In genomic region chr2:47323009-47323821, GRCh38 we compare ENCODE assay signal across 7 cellular contexts. TPM values are rescaled to one million over a fixed set of nuclear protein-coding genes. Genes with fewer than 3 reads are reported as not detected.
DNase-seq lines count a peak whose midpoint lies in the region; ATAC-seq lines count a peak whose summit lies in the region.

No MANE protein-coding gene starts in this region.

- 36% methylated on average over 12 of the region's 12 CpGs for WGBS in right cardiac atrium

- no peaks in the 10 kb centered on the region for H3K27me3 ChIP-seq in right cardiac atrium (ENCODE audit: control insufficient read depth, insufficient read depth)

- intact Hi-C loops in right cardiac atrium (cut with DNase I) = loop anchor here in 1 of 4 donors (5.0 kb wide), 1 partner anchor 406 kb away; the partner anchor contains the start of gene MCFD2

- no peak overlapping the region for H3K27ac ChIP-seq in right cardiac atrium (ENCODE audit: low read length)

- no peak overlapping the region for H3K4me3 ChIP-seq in right cardiac atrium (ENCODE audit: low read length)
- no peak overlapping the region for H3K4me3 ChIP-seq in skeletal muscle cell (ENCODE audit: low read depth, low read length)

- DNase-seq in NCI-H146 treated with DMSO at 0.1 percent for 48 hours (lab: John Stamatoyannopoulos, UW; ENCODE audit: unreplicated experiment) (peak; percentile 46), T-helper 1 cell (peak in 4 of 5 donors; percentile 35 to 49 (median 42)), amniotic stem cell (lab: John Stamatoyannopoulos, UW) (peak; percentile 42), right cardiac atrium (peak; percentile 65 to 86 (median 84)), skeletal muscle cell (ENCODE audit: low read depth) (peak; percentile 8)

- ATAC-seq in GM18499 (IDR thresholded peaks at IDR 0.05; ENCODE audit: insufficient read depth, unreplicated experiment) = peak; percentile 74
- peak; percentile 81 for ATAC-seq in HG02678 (IDR thresholded peaks at IDR 0.05; ENCODE audit: unreplicated experiment)
- ATAC-seq in right cardiac atrium = peak; percentile 94 to 95

- no peaks in the 10 kb centered on the region for H3K4me1 ChIP-seq in right cardiac atrium (ENCODE audit: control insufficient read depth, insufficient read depth, low read length)

- H3K9me3 ChIP-seq in right cardiac atrium (ENCODE audit: control insufficient read depth, low read length) = no peaks in the 10 kb centered on the region

RNA-seq across cellular contexts. Expression of gene EPCAM, which starts 45.9 kb away (rescaled TPM):
- under 1 TPM in 2 of 4 donors, not detected in 2; 0.35 to 0.75 TPM for total RNA-seq in right cardiac atrium
- polyA plus RNA-seq in right cardiac atrium = 0.36 TPM

Comparison
In these comparisons a context has a peak if more than half of its experiments do, and no peak if none do; other contexts are left out.
1. DNase-seq: peak in every context shown above with its lines; median percentile 84 in right cardiac atrium; 46 in NCI-H146 treated with DMSO at 0.1 percent for 48 hours; 42 in T-helper 1 cell; 42 in amniotic stem cell; 8 in skeletal muscle cell.